Comparison of ENCODE assay signal across 37 cellular contexts in the genomic region with DNA sequence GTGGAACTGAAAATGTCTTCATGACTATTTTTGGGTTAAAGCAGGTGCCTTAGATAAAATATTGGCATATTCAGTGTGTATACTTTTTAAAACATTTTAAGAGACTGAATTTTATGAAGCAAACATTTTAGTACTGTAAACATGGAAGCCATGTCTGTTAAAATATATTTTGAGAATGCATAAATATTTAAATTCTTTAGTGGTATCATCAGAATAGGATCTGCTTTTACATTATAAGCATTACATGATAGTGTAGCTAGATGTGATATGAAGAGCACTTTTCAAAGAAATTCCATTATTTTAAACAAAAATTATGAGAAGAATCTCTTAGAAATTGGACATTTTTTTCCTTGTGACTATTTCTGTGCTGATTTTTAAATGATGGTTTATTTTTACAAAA. TPM values are rescaled to one million over a fixed set of nuclear protein-coding genes. Genes with fewer than 3 reads are reported as not detected.
"Had no signal": no experiment of that assay in that cellular context is flagged by ENCODE, and none has a peak within 500 bp of the region (broad histone marks: within the 10 kb centered on the region; RNA-seq: fewer than 3 reads in every experiment).

No MANE protein-coding gene starts in this region.

- FAIRE-seq: colon, endothelial cell of umbilical vein had no signal

- H3K27me3 Mint-ChIP-seq: naive thymus-derived CD4-positive, alpha-beta T cell; progenitor cell of endocrine pancreas had no signal

- H3K27ac ChIP-seq: esophagus muscularis mucosa, gastrocnemius medialis, heart left ventricle, hepatocyte, left lung, neutrophil, parathyroid adenoma, stomach, thyroid gland, vagina had no signal

- H3K9me3 Mint-ChIP-seq: mesothelial cell of epicardium; naive thymus-derived CD4-positive, alpha-beta T cell; nephron progenitor cell; stimulated activated effector memory CD8-positive, alpha-beta T cell treated with anti-CD3 and anti-CD28 coated beads, Interleukin-12 subunit alpha, Interleukin-12 subunit beta, amount 100 ng/mL, for 72 hours had no signal

- H3K4me3 ChIP-seq: esophagus muscularis mucosa, gastrocnemius medialis, heart left ventricle, hepatocyte, left lung, stomach, thyroid gland, vagina had no signal

- DNase-seq: effector CD8-positive, alpha-beta T cell; foreskin fibroblast; gastrocnemius medialis; heart left ventricle; left cardiac atrium; left lung; mesenchymal stem cell; naive thymus-derived CD4-positive, alpha-beta T cell; nephron progenitor cell; stimulated activated CD4-positive, alpha-beta T cell treated with anti-CD3 and anti-CD28 coated beads, Interleukin-2, amount 100 ng/mL, for 24 hours; stimulated activated CD4-positive, alpha-beta T cell treated with anti-CD3 and anti-CD28 coated beads, Interleukin-4, amount 100 ng/mL, for 24 hours; stimulated activated naive CD4-positive, alpha-beta T cell treated with Interleukin-2 at 50 U/mL for 16 hours; stomach; thyroid gland; trophoblast cell had no signal

- H3K9me3 ChIP-seq: esophagus muscularis mucosa, gastrocnemius medialis, heart left ventricle, left lung, neutrophil, stomach, thyroid gland, vagina had no signal

- H3K4me1 Mint-ChIP-seq: mesothelial cell of epicardium; nephron progenitor cell; stimulated activated effector memory CD8-positive, alpha-beta T cell treated with anti-CD3 and anti-CD28 coated beads, Interleukin-12 subunit alpha, Interleukin-12 subunit beta, amount 100 ng/mL, for 72 hours had no signal

- H3K4me3 Mint-ChIP-seq: mesothelial cell of epicardium; naive thymus-derived CD4-positive, alpha-beta T cell; nephron progenitor cell; stimulated activated effector memory CD8-positive, alpha-beta T cell treated with anti-CD3 and anti-CD28 coated beads, Interleukin-12 subunit alpha, Interleukin-12 subunit beta, amount 100 ng/mL, for 72 hours had no signal

- H3K27ac Mint-ChIP-seq: mesothelial cell of epicardium; naive thymus-derived CD4-positive, alpha-beta T cell; nephron progenitor cell; progenitor cell of endocrine pancreas; stimulated activated effector memory CD8-positive, alpha-beta T cell treated with anti-CD3 and anti-CD28 coated beads, Interleukin-12 subunit alpha, Interleukin-12 subunit beta, amount 100 ng/mL, for 72 hours had no signal

- H3K27me3 ChIP-seq: esophagus muscularis mucosa, gastrocnemius medialis, heart left ventricle, hepatocyte, left lung, neutrophil, stomach, thyroid gland, vagina had no signal

- ATAC-seq: gastrocnemius medialis; heart left ventricle; left cardiac atrium; left lung; naive thymus-derived CD4-positive, alpha-beta T cell; sciatic nerve; stimulated activated effector memory CD8-positive, alpha-beta T cell treated with anti-CD3 and anti-CD28 coated beads, Interleukin-12 subunit alpha, Interleukin-12 subunit beta, amount 100 ng/mL, for 72 hours had no signal

- H3K36me3 ChIP-seq: left lung, neutrophil, thyroid gland had no signal

- H3K4me1 ChIP-seq: esophagus muscularis mucosa, gastrocnemius medialis, heart left ventricle, left lung, parathyroid adenoma, stomach, thyroid gland, vagina had no signal

RNA-seq across cellular contexts. Expression of a gene that starts 48.1 kb away (rescaled TPM):
- total RNA-seq: cerebellum; endothelial cell of umbilical vein; epithelial cell of proximal tubule; esophagus muscularis mucosa; gastrocnemius medialis; glomerular endothelial cell; heart left ventricle; hepatocyte; kidney epithelial cell; left cardiac atrium; left lung; lower leg skin; lung microvascular endothelial cell; mesothelial cell of epicardium; mucosa of gallbladder; naive thymus-derived CD4-positive, alpha-beta T cell; omental fat pad; progenitor cell of endocrine pancreas; sciatic nerve; stomach; subcutaneous adipose tissue; temporal lobe; thyroid gland; ureter; vagina had no signal
- polyA plus RNA-seq: endothelial cell of umbilical vein; heart left ventricle; hepatocyte; naive thymus-derived CD4-positive, alpha-beta T cell; stomach had no signal
